In the genomic region with DNA sequence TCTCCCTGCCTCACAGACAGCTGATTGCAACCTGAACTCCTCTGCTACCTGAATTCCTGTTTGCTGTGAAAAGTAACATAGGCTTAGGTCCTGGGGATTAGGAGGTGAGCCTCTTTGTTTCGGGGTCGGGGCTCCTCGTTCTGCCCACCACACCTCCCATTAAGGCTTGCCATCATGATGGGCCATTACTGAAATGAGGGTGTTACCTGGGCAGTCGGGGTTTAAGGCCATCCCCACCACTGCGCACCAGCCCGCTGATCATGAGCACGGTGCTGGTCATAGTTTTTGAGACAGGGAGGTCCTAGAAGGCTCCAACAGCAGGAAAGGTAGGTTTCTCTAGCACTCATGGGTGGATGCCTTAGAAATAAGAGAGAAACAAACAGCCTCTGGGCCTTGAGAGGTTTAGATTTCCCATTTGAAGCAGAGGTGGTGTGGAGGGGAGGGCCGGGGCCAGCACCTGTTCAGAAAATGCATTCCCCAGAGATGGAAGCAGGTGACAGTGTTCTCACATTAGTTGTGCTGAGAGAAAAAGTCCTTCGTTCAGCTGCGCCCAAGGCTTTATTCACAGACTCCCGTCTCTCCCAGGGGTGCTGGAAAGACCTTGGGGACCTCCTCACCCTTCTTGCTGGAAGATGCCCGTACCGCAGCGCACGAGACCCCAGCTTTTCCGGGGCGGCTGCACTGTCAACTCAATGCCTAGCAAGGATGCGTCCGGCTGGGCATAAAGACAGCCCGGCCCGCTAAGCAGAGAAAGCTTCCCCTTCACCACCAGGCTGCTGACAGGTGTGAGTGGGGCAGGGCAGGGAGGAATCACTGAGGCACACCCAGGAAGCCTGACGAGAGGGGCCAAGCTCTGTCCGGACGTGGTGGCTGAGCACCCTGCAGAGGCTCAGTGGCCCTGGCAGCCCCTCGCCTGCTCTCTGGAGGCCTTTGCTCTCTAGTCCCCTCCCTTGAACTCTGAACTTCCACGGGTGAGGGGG, we compare ENCODE assay signal across 20 cellular contexts.
DNase-seq lines count a peak whose midpoint lies in the region; ATAC-seq and TF ChIP-seq lines count a peak whose summit lies in the region.
"Had no signal": no experiment of that assay in that cellular context is flagged by ENCODE, and none has a peak within 500 bp of the region (broad histone marks: within the 10 kb centered on the region; RNA-seq: fewer than 3 reads in every experiment).

No MANE protein-coding gene starts in this region.

- H3K27me3 ChIP-seq in left lung = no peaks in the 10 kb centered on the region
- H3K27me3 ChIP-seq: ascending aorta had no signal

- intact Hi-C loops in left lung (cut with DNase I) = no loop called here

- no peaks in the 10 kb centered on the region for H3K9me3 Mint-ChIP-seq in stimulated activated naive B cell treated with anti-CD40 and anti-IgM and Interleukin-4, amounts not matched to agents 10 μg/mL and 1 μg/mL and 100 μg/mL, for 72 hours
- H3K9me3 Mint-ChIP-seq: activated CD4-positive, alpha-beta memory T cell treated with anti-CD3 and anti-CD28 coated beads, Interleukin-2, amount 10 ng/mL, durations not matched to agents 7 days and 5 days; activated naive CD4-positive, alpha-beta T cell treated with anti-CD3 and anti-CD28 coated beads, Interleukin-2, amount 10 ng/mL, durations not matched to agents 7 days and 5 days; activated T-cell treated with anti-CD3 and anti-CD28 coated beads, Interleukin-2, amount 50 U/mL, for 4 hours; stimulated activated naive CD8-positive, alpha-beta T cell treated with anti-CD3 and anti-CD28 coated beads, Interleukin-15, amount 100 ng/mL, for 72 hours; type B pancreatic cell had no signal

- no peak overlapping the region for H3K27ac ChIP-seq in left lung
- H3K27ac ChIP-seq: ascending aorta had no signal

- no peaks in the 10 kb centered on the region for H3K27me3 Mint-ChIP-seq in stimulated activated naive B cell treated with anti-CD40 and anti-IgM and Interleukin-4, amounts not matched to agents 10 μg/mL and 1 μg/mL and 100 μg/mL, for 72 hours
- H3K27me3 Mint-ChIP-seq: stimulated activated naive CD8-positive, alpha-beta T cell treated with anti-CD3 and anti-CD28 coated beads, Interleukin-15, amount 100 ng/mL, for 72 hours had no signal

- no peak overlapping the region for H3K4me3 ChIP-seq in left lung
- H3K4me3 ChIP-seq: ascending aorta had no signal

- TF ChIP-seq CTCF in left lung (IDR thresholded peaks at IDR 0.05) = no peak

- no peak overlapping the region for H3K27ac Mint-ChIP-seq in stimulated activated naive B cell treated with anti-CD40 and anti-IgM and Interleukin-4, amounts not matched to agents 10 μg/mL and 1 μg/mL and 100 μg/mL, for 72 hours
- H3K27ac Mint-ChIP-seq: activated CD4-positive, alpha-beta memory T cell treated with anti-CD3 and anti-CD28 coated beads, Interleukin-2, amount 10 ng/mL, durations not matched to agents 7 days and 5 days; activated naive CD4-positive, alpha-beta T cell treated with anti-CD3 and anti-CD28 coated beads, Interleukin-2, amount 10 ng/mL, durations not matched to agents 7 days and 5 days; type B pancreatic cell had no signal

- no peaks in the 10 kb centered on the region for H3K4me1 ChIP-seq in left lung
- H3K4me1 ChIP-seq: ascending aorta had no signal

- no peaks in the 10 kb centered on the region for H3K36me3 ChIP-seq in left lung
- H3K36me3 ChIP-seq: ascending aorta had no signal

- no peak for ATAC-seq in left lung
- peak; percentile 72 to 73 for ATAC-seq in stimulated activated naive B cell treated with anti-CD40 and anti-IgM and Interleukin-4, amounts not matched to agents 10 μg/mL and 1 μg/mL and 100 μg/mL, for 72 hours (replicated peaks)
- ATAC-seq in GM21723 (IDR thresholded peaks at IDR 0.05; ENCODE audit: unreplicated experiment) = no peak
- ATAC-seq: activated T-cell treated with anti-CD3 and anti-CD28 coated beads, Interleukin-2, amount 50 U/mL, for 4 hours; PC-3; stimulated activated naive CD8-positive, alpha-beta T cell treated with anti-CD3 and anti-CD28 coated beads, Interleukin-15, amount 100 ng/mL, for 72 hours had no signal

- H3K4me1 Mint-ChIP-seq in stimulated activated naive B cell treated with anti-CD40 and anti-IgM and Interleukin-4, amounts not matched to agents 10 μg/mL and 1 μg/mL and 100 μg/mL, for 72 hours = peaks cover 25 to 38% of the 10 kb centered on the region in 2 donors

- no peaks in the 10 kb centered on the region for H3K9me3 ChIP-seq in left lung
- H3K9me3 ChIP-seq: ascending aorta had no signal

- no peaks in the 10 kb centered on the region for H3K36me3 Mint-ChIP-seq in stimulated activated naive B cell treated with anti-CD40 and anti-IgM and Interleukin-4, amounts not matched to agents 10 μg/mL and 1 μg/mL and 100 μg/mL, for 72 hours
- H3K36me3 Mint-ChIP-seq: activated naive CD4-positive, alpha-beta T cell treated with anti-CD3 and anti-CD28 coated beads, Interleukin-2, amount 10 ng/mL, durations not matched to agents 7 days and 5 days; type B pancreatic cell had no signal

- DNase-seq in NCI-H510A treated with DMSO at 0.1 percent for 48 hours (lab: John Stamatoyannopoulos, UW) (peak; percentile 46), NCI-H510A (lab: John Stamatoyannopoulos, UW) (no peak), NCI-H345 treated with DMSO at 0.1 percent for 48 hours (lab: John Stamatoyannopoulos, UW; ENCODE audit: unreplicated experiment) (peak; percentile 53), left lung (peak; percentile 7 to 60), SHP77 treated with DMSO at 0.1 percent for 48 hours (lab: John Stamatoyannopoulos, UW) (no peak), hypothalamus (lab: John Stamatoyannopoulos, UW) (no peak)
- DNase-seq in stimulated activated naive B cell treated with anti-CD40 and anti-IgM and Interleukin-4, amounts not matched to agents 10 μg/mL and 1 μg/mL and 100 μg/mL, for 72 hours = no peak
- DNase-seq: 8988T; activated CD4-positive, alpha-beta memory T cell treated with anti-CD3 and anti-CD28 coated beads, Interleukin-2, amount 10 ng/mL, durations not matched to agents 7 days and 5 days; activated T-cell treated with anti-CD3 and anti-CD28 coated beads, Interleukin-2, amount 50 U/mL, for 4 hours; effector memory CD4-positive, alpha-beta T cell; HCEC 1CT; NCI-H526; PC-3; stimulated activated naive CD8-positive, alpha-beta T cell treated with anti-CD3 and anti-CD28 coated beads, Interleukin-15, amount 100 ng/mL, for 72 hours; T-helper 2 cell had no signal

- H3K4me3 Mint-ChIP-seq in stimulated activated naive B cell treated with anti-CD40 and anti-IgM and Interleukin-4, amounts not matched to agents 10 μg/mL and 1 μg/mL and 100 μg/mL, for 72 hours = peak overlapping the region in 1 of 2 donors; percentile 41
- H3K4me3 Mint-ChIP-seq: activated CD4-positive, alpha-beta memory T cell treated with anti-CD3 and anti-CD28 coated beads, Interleukin-2, amount 10 ng/mL, durations not matched to agents 7 days and 5 days; activated naive CD4-positive, alpha-beta T cell treated with anti-CD3 and anti-CD28 coated beads, Interleukin-2, amount 10 ng/mL, durations not matched to agents 7 days and 5 days; activated T-cell treated with anti-CD3 and anti-CD28 coated beads, Interleukin-2, amount 50 U/mL, for 4 hours; stimulated activated naive CD8-positive, alpha-beta T cell treated with anti-CD3 and anti-CD28 coated beads, Interleukin-15, amount 100 ng/mL, for 72 hours; type B pancreatic cell had no signal

Comparison
In these comparisons a context has a peak if more than half of its experiments do, and no peak if none do; other contexts are left out.
1. DNase-seq: peak in NCI-H510A treated with DMSO at 0.1 percent for 48 hours (single experiment), NCI-H345 treated with DMSO at 0.1 percent for 48 hours (single experiment) and left lung (2 of 2); none in NCI-H510A (single experiment), stimulated activated naive B cell treated with anti-CD40 and anti-IgM and Interleukin-4, amounts not matched to agents 10 μg/mL and 1 μg/mL and 100 μg/mL, for 72 hours (single experiment), SHP77 treated with DMSO at 0.1 percent for 48 hours (single experiment) and hypothalamus (0 of 51).
2. ATAC-seq: peak in stimulated activated naive B cell treated with anti-CD40 and anti-IgM and Interleukin-4, amounts not matched to agents 10 μg/mL and 1 μg/mL and 100 μg/mL, for 72 hours (2 of 2); none in left lung (single experiment) and GM21723 (single experiment).